Comparison of ENCODE assay signal across 8 cellular contexts in genomic region chr16:47143677-47144558, GRCh38. TPM values are rescaled to one million over a fixed set of nuclear protein-coding genes. Genes with fewer than 3 reads are reported as not detected.
A peak's percentile ranks its signal among the peaks of the same experiment; 100 is the strongest.
DNase-seq lines count a peak whose midpoint lies in the region; ATAC-seq and TF ChIP-seq lines count a peak whose summit lies in the region.

TSS of gene NETO2 (minus strand) at chr16:47143945. CDS start at chr16:47143612, 333 bp downstream.

- POLR2A ChIA-PET in activated CD8-positive, alpha-beta T cell treated with anti-CD3 and anti-CD28 coated beads, Interleukin-2, amount 10 ng/mL, durations not matched to agents 7 days and 5 days (lab: Charles Lee) = interaction anchor here (0.6 kb wide), 1 partner anchor 170 kb away, joined by 3 read pairs; the partner anchor contains the start of gene DNAJA2

- no peaks in the 10 kb centered on the region for H3K9me3 ChIP-seq in endodermal cell (ENCODE audit: control insufficient read depth, low read length)

- H3K27ac ChIP-seq in endodermal cell (ENCODE audit: low read depth, low read length) = peak within 1 kb of the TSS; percentile 85

- no peaks in the 10 kb centered on the region for H3K36me3 Mint-ChIP-seq in activated CD8-positive, alpha-beta T cell treated with anti-CD3 and anti-CD28 coated beads, Interleukin-2, amount 10 ng/mL, durations not matched to agents 7 days and 5 days (ENCODE audit: low read depth)
- H3K36me3 Mint-ChIP-seq in endodermal cell (ENCODE audit: low read depth) = no peaks in the 10 kb centered on the region

- H3K4me1 Mint-ChIP-seq in activated CD8-positive, alpha-beta T cell treated with anti-CD3 and anti-CD28 coated beads, Interleukin-2, amount 10 ng/mL, durations not matched to agents 7 days and 5 days (ENCODE audit: low read depth) = peaks cover 17% of the 10 kb centered on the region
- peaks cover 16% of the 10 kb centered on the region for H3K4me1 Mint-ChIP-seq in endodermal cell

- no peaks in the 10 kb centered on the region for H3K4me1 ChIP-seq in endodermal cell (ENCODE audit: control insufficient read depth, insufficient read depth, low read length)

- CTCF ChIA-PET in activated CD8-positive, alpha-beta T cell treated with anti-CD3 and anti-CD28 coated beads, Interleukin-2, amount 10 ng/mL, durations not matched to agents 7 days and 5 days (lab: Charles Lee) = interaction anchor here (0.8 to 4.0 kb wide), 14 partner anchors 7 to 1022 kb away, joined by 3 to 16 read pairs (median 4); partner anchors contain the start of gene DNAJA2

- no peaks in the 10 kb centered on the region for H3K27me3 ChIP-seq in endodermal cell (ENCODE audit: control insufficient read depth, insufficient read depth, low read length, poor library complexity, severe bottlenecking)

- DNase-seq in AG10803 (ENCODE audit: low read depth) (peak; percentile 42), NCI-H748 (lab: John Stamatoyannopoulos, UW; ENCODE audit: unreplicated experiment) (peak; percentile 63), endodermal cell (peak; percentile 90), midbrain (lab: John Stamatoyannopoulos, UW) (peak; percentile 50)
- peak; percentile 67 for DNase-seq in activated CD8-positive, alpha-beta T cell treated with anti-CD3 and anti-CD28 coated beads, Interleukin-2, amount 10 ng/mL, durations not matched to agents 7 days and 5 days
- DNase-seq in stimulated activated CD8-positive, alpha-beta memory T cell treated with anti-CD3 and anti-CD28 coated beads, Interleukin-4, amount 100 ng/mL, for 48 hours = peak; percentile 68

- H3K27me3 Mint-ChIP-seq in activated CD8-positive, alpha-beta T cell treated with anti-CD3 and anti-CD28 coated beads, Interleukin-2, amount 10 ng/mL, durations not matched to agents 7 days and 5 days (ENCODE audit: low read depth) = peaks cover 33% of the 10 kb centered on the region
- peaks cover 7% of the 10 kb centered on the region for H3K27me3 Mint-ChIP-seq in endodermal cell (ENCODE audit: insufficient read depth)

- ATAC-seq in GM18870 (IDR thresholded peaks at IDR 0.05; ENCODE audit: unreplicated experiment) (peak; percentile 24), HG03095 (IDR thresholded peaks at IDR 0.05; ENCODE audit: unreplicated experiment) (peak; percentile 48)
- peak; percentile 73 for ATAC-seq in activated CD8-positive, alpha-beta T cell treated with anti-CD3 and anti-CD28 coated beads, Interleukin-2, amount 10 ng/mL, durations not matched to agents 7 days and 5 days

- TF ChIP-seq CTCF in AG10803 (conservative IDR thresholded peaks at IDR 0.05; ENCODE audit: low read length) (peak; percentile 56), endodermal cell (conservative IDR thresholded peaks at IDR 0.05) (peak; percentile 80)

- no peak within 1 kb of the TSS for H3K27ac Mint-ChIP-seq in activated CD8-positive, alpha-beta T cell treated with anti-CD3 and anti-CD28 coated beads, Interleukin-2, amount 10 ng/mL, durations not matched to agents 7 days and 5 days
- no peak within 1 kb of the TSS for H3K27ac Mint-ChIP-seq in endodermal cell

- H3K9me3 Mint-ChIP-seq in activated CD8-positive, alpha-beta T cell treated with anti-CD3 and anti-CD28 coated beads, Interleukin-2, amount 10 ng/mL, durations not matched to agents 7 days and 5 days (ENCODE audit: insufficient read depth) = no peaks in the 10 kb centered on the region
- H3K9me3 Mint-ChIP-seq in endodermal cell = no peaks in the 10 kb centered on the region

- H3K4me3 ChIP-seq in AG10803 (ENCODE audit: low read length) = peak within 1 kb of the TSS; percentile 70
- peak within 1 kb of the TSS; percentile 85 for H3K4me3 ChIP-seq in endodermal cell (ENCODE audit: low read length)

- 0% methylated on average over 5 to 130 of the region's 130 CpGs for WGBS in endodermal cell (ENCODE audit: insufficient coverage in 1 of 2, insufficient read length in 1 of 2), 2 experiments

- H3K9ac ChIP-seq in endodermal cell (ENCODE audit: extremely low read depth, low read length, poor library complexity, severe bottlenecking) = peak within 1 kb of the TSS; percentile 88

- H3K4me3 Mint-ChIP-seq in activated CD8-positive, alpha-beta T cell treated with anti-CD3 and anti-CD28 coated beads, Interleukin-2, amount 10 ng/mL, durations not matched to agents 7 days and 5 days = peak within 1 kb of the TSS; percentile 68
- H3K4me3 Mint-ChIP-seq in endodermal cell = peak within 1 kb of the TSS; percentile 64

- H3K36me3 ChIP-seq in endodermal cell (ENCODE audit: control insufficient read depth, insufficient read depth, low read length) = no peaks in the 10 kb centered on the region

RNA-seq across cellular contexts. Expression of gene NETO2, which starts in this region (rescaled TPM):
- total RNA-seq in activated CD8-positive, alpha-beta T cell treated with anti-CD3 and anti-CD28 coated beads, Interleukin-2, amount 10 ng/mL, durations not matched to agents 7 days and 5 days = 1 to 10 TPM; 3.4 to 4.1 TPM
- 10 to 100 TPM; 18.4 to 36.3 TPM for total RNA-seq in endodermal cell
- 38.1 TPM for polyA plus RNA-seq in endodermal cell (2013, experiment 1 of 2)
- polyA plus RNA-seq in endodermal cell (2013, experiment 2 of 2) = 36.4 TPM

Comparison
In these comparisons a context has a peak if more than half of its experiments do, and no peak if none do; other contexts are left out.
1. Peak in every context shown above with its lines: DNase-seq, ATAC-seq, H3K4me3 ChIP-seq and H3K27ac ChIP-seq.